In genomic region chr16:78137179-78137578, GRCh38 we compare ENCODE assay signal across 1 cellular context.
TF ChIP-seq lines count a peak whose summit lies in the region.

No MANE protein-coding gene starts in this region.

TF ChIP-seq in HepG2, 621 proteins besides CTCF, POLR2A, EP300 and RAD21 (continued from another document):
- TF ChIP-seq ZNF280D (CRISPR knock-in tag; IDR thresholded peaks at IDR 0.05) (no peak), PHF20 (CRISPR knock-in tag; IDR thresholded peaks at IDR 0.05) (no peak), CHD2 (IDR thresholded peaks at IDR 0.05; ENCODE audit: low read depth, low read length) (no peak), ZNF230 (CRISPR knock-in tag; IDR thresholded peaks at IDR 0.05) (no peak), ATRX (CRISPR knock-in tag; IDR thresholded peaks at IDR 0.05; ENCODE audit: borderline replicate concordance) (no peak), ZNF629 (CRISPR knock-in tag; conservative IDR thresholded peaks at IDR 0.05) (peak; percentile 90), ZMYM3 (CRISPR knock-in tag; IDR thresholded peaks at IDR 0.05) (0 out of 2 replicates have a peak, but pooled peaks have one; percentile 47)
